In genomic region chr3:144456041-144456440, GRCh38 we compare ENCODE assay signal across 26 cellular contexts.
"Had no signal": no experiment of that assay in that cellular context is flagged by ENCODE, and none has a peak within 500 bp of the region (broad histone marks: within the 10 kb centered on the region; RNA-seq: fewer than 3 reads in every experiment).

No MANE protein-coding gene starts in this region.

- H2AFZ ChIP-seq: parathyroid adenoma had no signal

- H3K27ac ChIP-seq: left lung, parathyroid adenoma, psoas muscle, right lobe of liver, stomach, testis, thyroid gland, transverse colon, upper lobe of left lung had no signal

- DNase-seq: head of caudate nucleus; hippocampal formation; kidney glomerular epithelial cell; left colon; left lung; mesendoderm; midbrain; mucosa of descending colon; naive thymus-derived CD4-positive, alpha-beta T cell; nucleus accumbens; psoas muscle; right lobe of liver; stimulated activated CD4-positive, alpha-beta T cell treated with anti-CD3 and anti-CD28 coated beads, Interleukin-12 subunit alpha, Interleukin-12 subunit beta, amount 100 ng/mL, for 4 hours; stimulated activated CD4-positive, alpha-beta T cell treated with anti-CD3 and anti-CD28 coated beads, Interleukin-15, amount 100 ng/mL, for 24 hours; stimulated activated CD4-positive, alpha-beta T cell treated with anti-CD3 and anti-CD28 coated beads, Interleukin-2, amount 100 ng/mL, for 24 hours; stimulated activated CD4-positive, alpha-beta T cell treated with anti-CD3 and anti-CD28 coated beads, Interleukin-4, amount 100 ng/mL, for 1 hour; stimulated activated naive B cell treated with anti-CD40 and anti-IgM and Interleukin-4, amounts not matched to agents 10 μg/mL and 1 μg/mL and 100 μg/mL, for 72 hours; stimulated activated naive CD8-positive, alpha-beta T cell treated with anti-CD3 and anti-CD28 coated beads, Interleukin-15, Interleukin-2, amounts not matched to agents 100 U/mL and 50 U/mL, for 24 hours; stomach; testis; thyroid gland; transverse colon; upper lobe of left lung had no signal

- H3K36me3 ChIP-seq: left lung, right lobe of liver, stomach, thyroid gland, transverse colon, upper lobe of left lung had no signal

- H3K4me3 ChIP-seq: left lung, lung, mucosa of descending colon, psoas muscle, right lobe of liver, stomach, testis, thyroid gland, transverse colon, upper lobe of left lung had no signal

- H3K4me1 ChIP-seq: left lung, parathyroid adenoma, psoas muscle, right lobe of liver, stomach, testis, thyroid gland, transverse colon, upper lobe of left lung had no signal

- H3K9ac ChIP-seq: parathyroid adenoma had no signal

- ATAC-seq: left colon; left lung; mucosa of descending colon; naive thymus-derived CD4-positive, alpha-beta T cell; natural killer cell treated with Interleukin-12 subunit alpha and Interleukin-12 subunit beta and Interleukin-15 and Interleukin-18, amount 100 ng/mL, for 72 hours; psoas muscle; right lobe of liver; stimulated activated naive B cell treated with anti-CD40 and anti-IgM and Interleukin-4, amounts not matched to agents 10 μg/mL and 1 μg/mL and 100 μg/mL, for 72 hours; stimulated activated naive CD8-positive, alpha-beta T cell treated with anti-CD3 and anti-CD28 coated beads, Interleukin-15, Interleukin-2, amounts not matched to agents 100 U/mL and 50 U/mL, for 24 hours had no signal

- H3K9me3 ChIP-seq: left lung, mucosa of descending colon, psoas muscle, right lobe of liver, stomach, testis, thyroid gland, transverse colon, upper lobe of left lung had no signal

- H3K79me2 ChIP-seq: parathyroid adenoma had no signal

- H3K27me3 ChIP-seq: left lung, right lobe of liver, stomach, testis, thyroid gland, transverse colon, upper lobe of left lung had no signal
